8 cellular contexts compared by ENCODE assay signal in genomic region chr17:75113798-75114551, GRCh38. TPM values are rescaled to one million over a fixed set of nuclear protein-coding genes. Genes with fewer than 3 reads are reported as not detected.
DNase-seq lines count a peak whose midpoint lies in the region; ATAC-seq and TF ChIP-seq lines count a peak whose summit lies in the region.

No MANE protein-coding gene starts in this region.

- H3K27me3 ChIP-seq in HUES64 (ENCODE audit: insufficient read depth, low read length): peaks cover 3% of the 10 kb centered on the region; the same call in 1 of the 2 replicates
- H3K27me3 ChIP-seq in mononuclear cell (ENCODE audit: insufficient read depth, low read length): no peaks in the 10 kb centered on the region

- 0 out of 2 replicates have a peak overlapping the region, but pooled peaks have one; percentile 36 for H3K9ac ChIP-seq in HUES64 (ENCODE audit: low read depth, low read length)

- WGBS in HUES64: 47% methylated on average over 22 of the region's 22 CpGs

- no peaks in the 10 kb centered on the region for H3K9me3 Mint-ChIP-seq in endothelial cell (ENCODE audit: unreplicated experiment)

- H3K9me3 ChIP-seq in HUES64 (ENCODE audit: insufficient read depth, low read depth, low read length) (no peaks in the 10 kb centered on the region), mononuclear cell (ENCODE audit: low read depth, low read length) (no peaks in the 10 kb centered on the region)

- H3K36me3 Mint-ChIP-seq in endothelial cell (ENCODE audit: low read depth, unreplicated experiment): peaks cover 27% of the 10 kb centered on the region

- H3K4me1 Mint-ChIP-seq in endothelial cell (ENCODE audit: unreplicated experiment): peaks cover 59% of the 10 kb centered on the region

- H3K27ac Mint-ChIP-seq in endothelial cell (ENCODE audit: unreplicated experiment): peak overlapping the region; percentile 94

- 0 out of 2 replicates have a peak, but pooled peaks cover 3% of the 10 kb centered on the region for H3K4me1 ChIP-seq in HUES64 (ENCODE audit: insufficient read depth, low read length)
- peaks cover 52% of the 10 kb centered on the region for H3K4me1 ChIP-seq in mononuclear cell (ENCODE audit: insufficient read depth, low read length)

- peak; percentile 88 for TF ChIP-seq CTCF in GM12864 (IDR thresholded peaks at IDR 0.05; ENCODE audit: low read depth, low read length, missing control alignments)
- peak; percentile 97 for TF ChIP-seq CTCF in endothelial cell (IDR thresholded peaks at IDR 0.05; ENCODE audit: unreplicated experiment)

- peak overlapping the region; percentile 56 for H3K27ac ChIP-seq in HUES64 (ENCODE audit: low read depth, low read length)

- DNase-seq in GM12864 (ENCODE audit: low read depth) (peak; percentile 87), NOMO-1 treated with DMSO at 0.1 percent for 48 hours (lab: John Stamatoyannopoulos, UW; ENCODE audit: unreplicated experiment) (peak; percentile 89), endothelial cell (ENCODE audit: low spot score) (peak; percentile 89)
- peak; percentile 72 to 88 (median 84) for DNase-seq in activated CD8-positive, alpha-beta memory T cell treated with anti-CD3 and anti-CD28 coated beads for 48 hours (ENCODE audit: low read depth in 2 of 3, low spot score in 2 of 3)
- peak; percentile 79 to 83 for DNase-seq in stimulated activated CD8-positive, alpha-beta memory T cell treated with anti-CD3 and anti-CD28 coated beads, Interleukin-2, amount 100 ng/mL, for 1 hour (ENCODE audit: low read depth in 2 of 2)

- H3K27me3 Mint-ChIP-seq in endothelial cell (ENCODE audit: unreplicated experiment): peaks cover 7% of the 10 kb centered on the region

- H3K4me3 ChIP-seq in GM12864 (ENCODE audit: low read depth, low read length) (peak overlapping the region; percentile 73), HUES64 (ENCODE audit: low read length) (no peak overlapping the region), mononuclear cell (ENCODE audit: low read length) (peak overlapping the region; percentile 56)

- H3K36me3 ChIP-seq in HUES64 (ENCODE audit: insufficient read depth, low read length): peaks cover 9% of the 10 kb centered on the region

- no peak for ATAC-seq in HG02588 (IDR thresholded peaks at IDR 0.05; ENCODE audit: unreplicated experiment)

- H3K4me3 Mint-ChIP-seq in endothelial cell (ENCODE audit: unreplicated experiment): peak overlapping the region; percentile 84

RNA-seq across cellular contexts. Expression of gene ARMC7, which starts 4.2 kb away (rescaled TPM):
- polyA plus RNA-seq in HUES64 (2013, experiment 1 of 2): 12.4 TPM
- 11.8 TPM for polyA plus RNA-seq in HUES64 (2013, experiment 2 of 2)
- total RNA-seq in endothelial cell (ENCODE audit: unreplicated experiment) (43.4 TPM), mononuclear cell (1.4 TPM)

RNA-seq across cellular contexts. Expression of gene NT5C, which starts 17.6 kb away (rescaled TPM):
- polyA plus RNA-seq in HUES64 (2013, experiment 1 of 2): 57.4 TPM
- polyA plus RNA-seq in HUES64 (2013, experiment 2 of 2): 57.9 TPM
- total RNA-seq in endothelial cell (ENCODE audit: unreplicated experiment) (13.5 TPM), mononuclear cell (24.3 TPM)

RNA-seq across cellular contexts. Expression of gene SLC16A5, which starts 26.2 kb away (rescaled TPM):
- polyA plus RNA-seq in HUES64 (2013, experiment 1 of 2): 7.8 TPM
- polyA plus RNA-seq in HUES64 (2013, experiment 2 of 2): 11.9 TPM
- 50.9 TPM for total RNA-seq in endothelial cell (ENCODE audit: unreplicated experiment)
- 13.0 TPM for total RNA-seq in mononuclear cell

RNA-seq across cellular contexts. Expression of gene JPT1, which starts 40.3 kb away (rescaled TPM):
- polyA plus RNA-seq in HUES64 (2013, experiment 1 of 2): 301 TPM
- polyA plus RNA-seq in HUES64 (2013, experiment 2 of 2): 296 TPM
- total RNA-seq in endothelial cell (ENCODE audit: unreplicated experiment): 115 TPM
- 33.5 TPM for total RNA-seq in mononuclear cell

Comparison
In these comparisons a context has a peak if more than half of its experiments do, and no peak if none do; other contexts are left out.
1. RNA of gene ARMC7, which starts 4.2 kb away (total RNA-seq): 43.4 TPM in endothelial cell (single experiment); 1.4 TPM in mononuclear cell (single experiment); every median in the first group is over 10 times any median in the second.
2. Peak in every context shown above with its lines, with median percentiles within 50 percentile points of each other: DNase-seq.